In genomic region chr6:37257320-37257633, GRCh38 we compare ENCODE assay signal across 1 cellular context.
TF ChIP-seq lines count a peak whose summit lies in the region.

No MANE protein-coding gene starts in this region.

TF ChIP-seq in GM23338, 12 proteins besides CTCF, POLR2A, EP300 and RAD21 (continued from another document):
- TF ChIP-seq REST (IDR thresholded peaks at IDR 0.05; ENCODE audit: unreplicated experiment) (no peak), JUNB (IDR thresholded peaks at IDR 0.05; ENCODE audit: unreplicated experiment) (no peak), STAT1 (IDR thresholded peaks at IDR 0.05; ENCODE audit: unreplicated experiment) (no peak), ZNF331 (CRISPR knock-in tag; IDR thresholded peaks at IDR 0.05; ENCODE audit: low read depth) (no peak), CREB1 (CRISPR knock-in tag; IDR thresholded peaks at IDR 0.05; ENCODE audit: low read depth) (no peak)
